24 cellular contexts compared by ENCODE assay signal in genomic region chr7:92116949-92117348, GRCh38. TPM values are rescaled to one million over a fixed set of nuclear protein-coding genes. Genes with fewer than 3 reads are reported as not detected.
DNase-seq lines count a peak whose midpoint lies in the region; ATAC-seq, FAIRE-seq and TF ChIP-seq lines count a peak whose summit lies in the region.
"Had no signal": no experiment of that assay in that cellular context is flagged by ENCODE, and none has a peak within 500 bp of the region (broad histone marks: within the 10 kb centered on the region; RNA-seq: fewer than 3 reads in every experiment).

No MANE protein-coding gene starts in this region.

- H3K9ac ChIP-seq in mammary epithelial cell (ENCODE audit: insufficient read depth, low read length): no peak overlapping the region
- H3K9ac ChIP-seq: BLaER1 had no signal

- H3K4me1 Mint-ChIP-seq in MCF 10A (ENCODE audit: insufficient read depth, unreplicated experiment): peaks cover 13% of the 10 kb centered on the region
- no peaks in the 10 kb centered on the region for H3K4me1 Mint-ChIP-seq in nephron progenitor cell
- H3K4me1 Mint-ChIP-seq: CD14-positive monocyte had no signal

- H3K36me3 Mint-ChIP-seq in MCF 10A (ENCODE audit: insufficient read depth, unreplicated experiment) (peaks cover 68% of the 10 kb centered on the region), nephron progenitor cell (ENCODE audit: low read depth) (peaks cover 91% of the 10 kb centered on the region)

- H4K20me1 ChIP-seq in mammary epithelial cell (ENCODE audit: insufficient read depth, low read length): peaks cover 21% of the 10 kb centered on the region
- H4K20me1 ChIP-seq: BLaER1 had no signal

- H3K36me3 ChIP-seq in mammary epithelial cell (ENCODE audit: insufficient read depth, low read length): peaks cover 56% of the 10 kb centered on the region
- H3K36me3 ChIP-seq in pancreas: peaks cover 0 to 8% (median 4%) of the 10 kb centered on the region in 3 donors

- CTCF ChIA-PET in MCF 10A (lab: Yijun Ruan, JAX): no interaction called here
- CTCF ChIA-PET in mammary epithelial cell (lab: Charles Lee; ENCODE audit: low non-redundant PET): no interaction called here
- CTCF ChIA-PET in HEK293T (lab: Yijun Ruan, JAX): interaction anchor here (1.0 kb wide), 1 partner anchor 236 kb away, joined by 3 read pairs; no protein-coding TSS in a partner anchor

- H3K27ac Mint-ChIP-seq in MCF 10A (ENCODE audit: low read depth, unreplicated experiment) (peak overlapping the region; percentile 57), nephron progenitor cell (no peak overlapping the region)
- H3K27ac Mint-ChIP-seq: CD4-positive, alpha-beta memory T cell; CD4-positive, CD25-positive, alpha-beta regulatory T cell had no signal

- H3K4me1 ChIP-seq in mammary epithelial cell (ENCODE audit: insufficient read depth, low read length) (no peaks in the 10 kb centered on the region), pancreas (no peaks in the 10 kb centered on the region)
- H3K4me1 ChIP-seq: BE2C, BLaER1 had no signal

- ATAC-seq in pancreas: peak; percentile 52 to 88 (median 74)
- ATAC-seq: GM12878 had no signal

- DNase-seq in MCF 10A (ENCODE audit: unreplicated experiment) (no peak), mammary epithelial cell (no peak), HEK293T (ENCODE audit: extremely low spot score) (no peak), pancreas (no peak), nephron progenitor cell (no peak), DMS153 (lab: John Stamatoyannopoulos, UW) (no peak)
- DNase-seq: 8988T; ACHN; BE2C; C1 segment of cervical spinal cord; CD4-positive, alpha-beta memory T cell; CD4-positive, CD25-positive, alpha-beta regulatory T cell; CD8-positive, alpha-beta memory T cell; COR-L47; DMS53; DMS79; DND-41; EL; GDM1 had no signal

- intact Hi-C loops in MCF 10A (cut with micrococcal nuclease): loop anchor here (2.0 kb wide), 1 partner anchor 26 kb away; no protein-coding TSS in a partner anchor
- intact Hi-C loops in mammary epithelial cell (cut with micrococcal nuclease): no loop called here
- intact Hi-C loops in pancreas (cut with DNase I): no loop called here

- H3K27ac ChIP-seq in mammary epithelial cell (ENCODE audit: insufficient read depth, low read depth, low read length) (no peak overlapping the region), pancreas (no peak overlapping the region)
- H3K27ac ChIP-seq: BLaER1 had no signal

- 100% methylated on average over 3 of the region's 3 CpGs for WGBS in mammary epithelial cell (ENCODE audit: low coverage, missing lambda C conversion rate)
- WGBS in pancreas, 2 donors: 43 to 45% methylated on average over 3 of the region's 3 CpGs

- no peaks in the 10 kb centered on the region for H3K27me3 ChIP-seq in mammary epithelial cell (ENCODE audit: insufficient read depth, low read length)
- no peaks in the 10 kb centered on the region for H3K27me3 ChIP-seq in pancreas
- H3K27me3 ChIP-seq: BE2C, BLaER1 had no signal

- BruUV-seq in MCF 10A (replicated peaks; lab: Mats Ljungman, UMichigan): no TSS peak
- no TSS peak for BruUV-seq in mammary epithelial cell (replicated peaks; lab: Mats Ljungman, UMichigan)

- no peak for FAIRE-seq in pancreas (lab: Jason Lieb, UNC)
- FAIRE-seq: GM12878, GM12892, GM18507 had no signal

- H3K4me3 Mint-ChIP-seq in MCF 10A (ENCODE audit: unreplicated experiment) (no peak overlapping the region), nephron progenitor cell (no peak overlapping the region)
- H3K4me3 Mint-ChIP-seq: CD14-positive monocyte; CD4-positive, alpha-beta memory T cell; CD4-positive, CD25-positive, alpha-beta regulatory T cell; CD8-positive, alpha-beta memory T cell had no signal

- no peaks in the 10 kb centered on the region for H3K9me3 ChIP-seq in mammary epithelial cell (replicated peaks; ENCODE audit: insufficient read depth, low read length)
- H3K9me3 ChIP-seq in pancreas: no peaks in the 10 kb centered on the region
- H3K9me3 ChIP-seq: BE2C had no signal

- H2AFZ ChIP-seq in mammary epithelial cell (ENCODE audit: low read depth, low read length): no peak overlapping the region

- H3K9me3 Mint-ChIP-seq in MCF 10A (ENCODE audit: unreplicated experiment): no peaks in the 10 kb centered on the region
- H3K9me3 Mint-ChIP-seq in nephron progenitor cell: peaks cover 11% of the 10 kb centered on the region
- H3K9me3 Mint-ChIP-seq: CD4-positive, alpha-beta memory T cell; CD4-positive, CD25-positive, alpha-beta regulatory T cell; CD8-positive, alpha-beta memory T cell had no signal

- dilution Hi-C loops in mammary epithelial cell (cut with HindIII; ENCODE audit: low sequenced_read_pairs): no loop called here

- POLR2A ChIA-PET in MCF 10A (lab: Yijun Ruan, JAX): no interaction called here
- POLR2A ChIA-PET in HEK293T (lab: Yijun Ruan, JAX): no interaction called here

- in situ Hi-C loops in mammary epithelial cell (cut with MboI; ENCODE audit: low sequenced_read_pairs in 2 of 2): no loop called here

- no peak for TF ChIP-seq CTCF in MCF 10A (IDR thresholded peaks at IDR 0.05; ENCODE audit: unreplicated experiment)
- TF ChIP-seq CTCF in mammary epithelial cell (conservative IDR thresholded peaks at IDR 0.05 in 1 of 2, IDR thresholded peaks at IDR 0.05 in 1 of 2; ENCODE audit: extremely low read depth in 1 of 2, insufficient read depth in 1 of 2, low read depth in 1 of 2, low read length in 2 of 2): no peak
- TF ChIP-seq CTCF in pancreas (IDR thresholded peaks at IDR 0.05): no peak
- no peak for TF ChIP-seq CTCF in nephron progenitor cell (IDR thresholded peaks at IDR 0.05)

- H3K4me3 ChIP-seq in mammary epithelial cell (replicated peaks in 1 of 3; ENCODE audit: insufficient read depth in 1 of 3, low read depth in 2 of 3, low read length in 3 of 3) (no peak overlapping the region), pancreas (no peak overlapping the region)
- H3K4me3 ChIP-seq: BLaER1, GM12878 had no signal

- H3K4me2 ChIP-seq in mammary epithelial cell (ENCODE audit: insufficient read depth, low read depth, low read length): no peak overlapping the region
- H3K4me2 ChIP-seq: BLaER1 had no signal

- H3K79me2 ChIP-seq in mammary epithelial cell (ENCODE audit: insufficient read depth, low read length): peaks cover 86% of the 10 kb centered on the region

- H3K27me3 Mint-ChIP-seq in MCF 10A (ENCODE audit: insufficient read depth, unreplicated experiment) (no peaks in the 10 kb centered on the region), nephron progenitor cell (ENCODE audit: low read depth, poor library complexity) (no peaks in the 10 kb centered on the region)
- H3K27me3 Mint-ChIP-seq: CD4-positive, alpha-beta memory T cell; CD4-positive, CD25-positive, alpha-beta regulatory T cell; CD8-positive, alpha-beta memory T cell had no signal

TF ChIP-seq in HEK293T, 16 proteins besides CTCF, POLR2A, EP300 and RAD21:
- no peak for TF ChIP-seq ARNT (IDR thresholded peaks at IDR 0.05)
- no peak for TF ChIP-seq ZNF384 (IDR thresholded peaks at IDR 0.05)
- no peak for TF ChIP-seq ELF4 (IDR thresholded peaks at IDR 0.05)
- TF ChIP-seq FOXK2 (IDR thresholded peaks at IDR 0.05): no peak
- TF ChIP-seq CTBP1 (IDR thresholded peaks at IDR 0.05; ENCODE audit: borderline replicate concordance): no peak
- TF ChIP-seq FOXM1 (IDR thresholded peaks at IDR 0.05; ENCODE audit: borderline replicate concordance): no peak
- TF ChIP-seq PKNOX1 (IDR thresholded peaks at IDR 0.05): 0 out of 2 replicates have a peak, but pooled peaks have one; percentile 27

RNA-seq across cellular contexts. Expression of gene CYP51A1, which starts 17.3 kb away (rescaled TPM):
- total RNA-seq in MCF 10A (2022): 124 and 148 TPM in 2 replicates
- 100 to 1,000 TPM; 213 to 238 TPM for total RNA-seq in mammary epithelial cell
- polyA plus RNA-seq in mammary epithelial cell: 28.7 TPM
- 85.3 TPM for polyA minus RNA-seq in mammary epithelial cell
- total RNA-seq in pancreas: 10 to 100 TPM; 24.0 to 43.5 (median 36.4) TPM
- 10 to 100 TPM in 1 of 2 donors, 1 to 10 TPM in 1; 9.6 to 24.1 TPM for polyA plus RNA-seq in pancreas
